8 cellular contexts compared by ENCODE assay signal in the genomic region with DNA sequence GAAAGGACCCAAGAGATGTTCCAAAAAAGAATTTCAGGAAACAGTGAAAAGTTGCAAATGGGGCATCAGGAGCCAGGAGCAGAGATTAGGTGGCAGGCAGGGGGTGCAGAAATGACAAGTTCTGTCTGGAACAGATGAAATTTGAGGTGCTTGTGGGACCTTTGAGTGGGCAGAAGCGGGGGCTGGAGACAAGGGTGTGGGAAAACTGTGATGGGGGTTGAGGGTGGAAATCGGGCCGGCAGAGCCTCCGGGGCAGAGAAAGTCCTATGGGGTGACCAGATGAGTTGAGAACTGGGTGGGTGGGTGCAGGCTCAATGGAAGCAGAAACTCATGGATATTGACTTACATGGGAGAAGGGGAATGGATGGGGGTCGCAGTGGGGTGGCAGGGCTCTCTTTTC. TPM values are rescaled to one million over a fixed set of nuclear protein-coding genes. Genes with fewer than 3 reads are reported as not detected.
A peak's percentile ranks its signal among the peaks of the same experiment; 100 is the strongest.
DNase-seq lines count a peak whose midpoint lies in the region; ATAC-seq and TF ChIP-seq lines count a peak whose summit lies in the region.
"Had no signal": no experiment of that assay in that cellular context is flagged by ENCODE, and none has a peak within 500 bp of the region (broad histone marks: within the 10 kb centered on the region; RNA-seq: fewer than 3 reads in every experiment).

No MANE protein-coding gene starts in this region.

- peak overlapping the region; percentile 77 for H3K4me3 ChIP-seq in left ventricle myocardium inferior

- H2BK120ac ChIP-seq in H9 (ENCODE audit: low read depth, low read length, poor library complexity, severe bottlenecking) = no peak overlapping the region

- peak overlapping the region; percentile 9 to 88; a peak in 4 of 5 replicates for H3K4me3 Mint-ChIP-seq in H9
- H3K4me3 Mint-ChIP-seq in activated B cell treated with CpG ODN at 0.5 μM for 24 hours = peak overlapping the region; percentile 92
- peak overlapping the region; percentile 89 for H3K4me3 Mint-ChIP-seq in stimulated activated memory B cell treated with anti-CD40 and anti-IgM and Interleukin-4, amounts not matched to agents 10 μg/mL and 1 μg/mL and 100 μg/mL, for 72 hours

- H3K18ac ChIP-seq in H9 (ENCODE audit: insufficient read length, low read depth, low read length) = no peak overlapping the region

- H3K4me1 ChIP-seq in H9 (ENCODE audit: insufficient read depth, low read length) = no peaks in the 10 kb centered on the region; the same call in 1 of the 2 replicates
- peaks cover 97% of the 10 kb centered on the region for H3K4me1 ChIP-seq in left ventricle myocardium inferior

- no peak for TF ChIP-seq CTCF in H9 (conservative IDR thresholded peaks at IDR 0.05)
- TF ChIP-seq CTCF in activated B cell treated with CpG ODN at 0.5 μM for 24 hours (IDR thresholded peaks at IDR 0.05) = no peak
- no peak for TF ChIP-seq CTCF in left ventricle myocardium inferior (IDR thresholded peaks at IDR 0.05; ENCODE audit: borderline replicate concordance)

- H3K4me2 ChIP-seq in H9 (ENCODE audit: insufficient read depth, insufficient read length, low read length) = peak overlapping the region; percentile 68

- no peak overlapping the region for H2BK15ac ChIP-seq in H9 (ENCODE audit: low read depth, low read length)

- peaks cover 17% of the 10 kb centered on the region for H3K23me2 ChIP-seq in H9 (ENCODE audit: insufficient read length, low read depth, low read length, poor library complexity, severe bottlenecking)

- H3K4me1 Mint-ChIP-seq in H9 = peaks cover 25 to 28% of the 10 kb centered on the region in 2 experiments
- H3K4me1 Mint-ChIP-seq in activated B cell treated with CpG ODN at 0.5 μM for 24 hours = peaks cover 56% of the 10 kb centered on the region
- H3K4me1 Mint-ChIP-seq in stimulated activated memory B cell treated with anti-CD40 and anti-IgM and Interleukin-4, amounts not matched to agents 10 μg/mL and 1 μg/mL and 100 μg/mL, for 72 hours = peaks cover 66% of the 10 kb centered on the region

- 0 out of 7 replicates have a peak overlapping the region, but pooled peaks of 1 of the 3 experiments have one; percentile 28 for H3K27ac Mint-ChIP-seq in H9
- peak overlapping the region; percentile 95 for H3K27ac Mint-ChIP-seq in activated B cell treated with CpG ODN at 0.5 μM for 24 hours
- peak overlapping the region; percentile 98 for H3K27ac Mint-ChIP-seq in stimulated activated memory B cell treated with anti-CD40 and anti-IgM and Interleukin-4, amounts not matched to agents 10 μg/mL and 1 μg/mL and 100 μg/mL, for 72 hours

- H3K27me3 Mint-ChIP-seq in H9 (ENCODE audit: low read depth) = peaks cover 60% of the 10 kb centered on the region
- no peaks in the 10 kb centered on the region for H3K27me3 Mint-ChIP-seq in activated B cell treated with CpG ODN at 0.5 μM for 24 hours
- no peaks in the 10 kb centered on the region for H3K27me3 Mint-ChIP-seq in stimulated activated memory B cell treated with anti-CD40 and anti-IgM and Interleukin-4, amounts not matched to agents 10 μg/mL and 1 μg/mL and 100 μg/mL, for 72 hours

- H3K23ac ChIP-seq in H9 (ENCODE audit: insufficient read length, low read depth, low read length) = no peak overlapping the region

- H3K36me3 Mint-ChIP-seq in H9 (ENCODE audit: insufficient read depth in 1 of 3, low read depth in 3 of 3) = peaks cover 0 to 13% (median 6%) of the 10 kb centered on the region in 3 experiments; a peak in 5 of 7 replicates
- H3K36me3 Mint-ChIP-seq in activated B cell treated with CpG ODN at 0.5 μM for 24 hours (ENCODE audit: low read depth) = peaks cover 21% of the 10 kb centered on the region
- H3K36me3 Mint-ChIP-seq in stimulated activated memory B cell treated with anti-CD40 and anti-IgM and Interleukin-4, amounts not matched to agents 10 μg/mL and 1 μg/mL and 100 μg/mL, for 72 hours = peaks cover 7% of the 10 kb centered on the region

- no peak for ATAC-seq in activated B cell treated with CpG ODN at 0.5 μM for 24 hours (ENCODE audit: low read depth)
- no peak for ATAC-seq in stimulated activated memory B cell treated with anti-CD40 and anti-IgM and Interleukin-4, amounts not matched to agents 10 μg/mL and 1 μg/mL and 100 μg/mL, for 72 hours
- no peak for ATAC-seq in sciatic nerve
- no peak for ATAC-seq in HG02623 (IDR thresholded peaks at IDR 0.05; ENCODE audit: unreplicated experiment)
- no peak for ATAC-seq in GM18502 (IDR thresholded peaks at IDR 0.05; ENCODE audit: poor library complexity, unreplicated experiment)

- DNase-seq in H9 (no peak), activated B cell treated with CpG ODN at 0.5 μM for 24 hours (no peak), left ventricle myocardium inferior (no peak), sciatic nerve (ENCODE audit: low spot score) (no peak)
- DNase-seq: dermis blood vessel endothelial cell had no signal

- no peak overlapping the region for H3K56ac ChIP-seq in H9 (ENCODE audit: insufficient read length, low read depth, low read length)

- POLR2A ChIA-PET in activated B cell treated with CpG ODN at 0.5 μM for 24 hours (lab: Charles Lee) = interaction anchor here (0.6 to 5.1 kb wide), 4 partner anchors 10 to 48 kb away, joined by 9 to 99 read pairs (median 72); a partner anchor contains a TSS

- H4K8ac ChIP-seq in H9 (replicated peaks; ENCODE audit: insufficient read length, low read depth, low read length) = no peak overlapping the region

- no peak overlapping the region for H2AFZ ChIP-seq in H9 (ENCODE audit: low read length)

- H3K14ac ChIP-seq in H9 (ENCODE audit: insufficient read depth, low read length) = peak overlapping the region; percentile 40; the same call in 1 of the 2 replicates

- H2BK20ac ChIP-seq in H9 (ENCODE audit: low read depth, low read length, poor library complexity, severe bottlenecking) = no peak overlapping the region

- no peaks in the 10 kb centered on the region for H3K79me2 ChIP-seq in H9 (ENCODE audit: insufficient read depth, low read length)

- CTCF ChIA-PET in activated B cell treated with CpG ODN at 0.5 μM for 24 hours (lab: Charles Lee) = interaction anchor here (1.0 to 1.5 kb wide), 3 partner anchors 8 to 22 kb away, joined by 5 read pairs; no protein-coding TSS in a partner anchor

- H2BK5ac ChIP-seq in H9 (ENCODE audit: insufficient read length, low read length) = no peak overlapping the region

- H3K9me3 ChIP-seq in H9 (ENCODE audit: control insufficient read depth, low read depth, low read length) = no peaks in the 10 kb centered on the region
- no peaks in the 10 kb centered on the region for H3K9me3 ChIP-seq in left ventricle myocardium inferior (replicated peaks)

- no peak overlapping the region for H3K27ac ChIP-seq in H9 (ENCODE audit: insufficient read length, low read depth, low read length)
- peak overlapping the region; percentile 99 for H3K27ac ChIP-seq in left ventricle myocardium inferior (replicated peaks)

- H4K20me1 ChIP-seq in H9 (ENCODE audit: control insufficient read depth, insufficient read depth, insufficient read length) = no peaks in the 10 kb centered on the region

- intact Hi-C loops in activated B cell treated with CpG ODN at 0.5 μM for 24 hours (cut with micrococcal nuclease) (loop anchor here (1.0 to 5.0 kb wide), 2 partner anchors 7 to 682 kb away; no protein-coding TSS in a partner anchor), left ventricle myocardium inferior (cut with micrococcal nuclease) (no loop called here), sciatic nerve (cut with DNase I) (no loop called here)

- no peak overlapping the region for H3T11ph ChIP-seq in H9 (ENCODE audit: low read length)

- H3K27me3 ChIP-seq in H9 (ENCODE audit: insufficient read depth, low read length) (peaks cover 7% of the 10 kb centered on the region; the same call in 1 of the 2 replicates), left ventricle myocardium inferior (ENCODE audit: low read depth) (no peaks in the 10 kb centered on the region)

- H2BK12ac ChIP-seq in H9 (ENCODE audit: insufficient read length, low read depth, low read length) = no peak overlapping the region

- no peak overlapping the region for H4K5ac ChIP-seq in H9 (ENCODE audit: insufficient read length, low read depth, low read length)

- WGBS in H9 (ENCODE audit: extremely low coverage, insufficient read length, low lambda C conversion rate) = no CpG with 5 or more reads among the region's 5 CpGs

- H3K79me1 ChIP-seq in H9 (ENCODE audit: insufficient read depth, low read depth, low read length, poor library complexity, severe bottlenecking) = no peaks in the 10 kb centered on the region

- peaks cover 4% of the 10 kb centered on the region for H3K36me3 ChIP-seq in left ventricle myocardium inferior

- H2AK5ac ChIP-seq in H9 (ENCODE audit: insufficient read length, low read length) = no peak overlapping the region

- H3K4ac ChIP-seq in H9 (ENCODE audit: low read depth, low read length) = no peak overlapping the region

- H3K9ac ChIP-seq in H9 (ENCODE audit: extremely low read depth, insufficient read length, low read length) = no peak overlapping the region

- no peaks in the 10 kb centered on the region; a peak in 1 of 5 replicates for H3K9me3 Mint-ChIP-seq in H9
- no peaks in the 10 kb centered on the region for H3K9me3 Mint-ChIP-seq in activated B cell treated with CpG ODN at 0.5 μM for 24 hours
- H3K9me3 Mint-ChIP-seq in stimulated activated memory B cell treated with anti-CD40 and anti-IgM and Interleukin-4, amounts not matched to agents 10 μg/mL and 1 μg/mL and 100 μg/mL, for 72 hours = no peaks in the 10 kb centered on the region

- H4K91ac ChIP-seq in H9 (ENCODE audit: insufficient read length, low read depth, low read length) = no peak overlapping the region

RNA-seq across cellular contexts. Expression of a gene that starts 1.6 kb away (rescaled TPM):
- total RNA-seq in H9 (2021) (25.8 and 27.3 TPM in 2 replicates), activated B cell treated with CpG ODN at 0.5 μM for 24 hours (18.8 and 24.2 TPM in 2 replicates), left ventricle myocardium inferior (55.5 TPM), sciatic nerve (688 TPM)

RNA-seq across cellular contexts. Expression of a gene that starts 20.1 kb away (rescaled TPM):
- 58.3 and 61.1 TPM in 2 replicates for total RNA-seq in H9 (2021)
- 25.6 and 32.5 TPM in 2 replicates for total RNA-seq in activated B cell treated with CpG ODN at 0.5 μM for 24 hours
- 23.8 TPM for total RNA-seq in left ventricle myocardium inferior
- 28.2 TPM for total RNA-seq in sciatic nerve

RNA-seq across cellular contexts. Expression of a gene that starts 29.8 kb away (rescaled TPM):
- total RNA-seq in H9 (2021) (not detected in 2 replicates), activated B cell treated with CpG ODN at 0.5 μM for 24 hours (0.24 TPM in 1 of 2 replicates, not detected in the other), left ventricle myocardium inferior (0.30 TPM), sciatic nerve (12.4 TPM)
- total RNA-seq: dermis blood vessel endothelial cell had no signal

RNA-seq across cellular contexts. Expression of a gene that starts 42.9 kb away (rescaled TPM):
- total RNA-seq in H9 (2021) = 1.1 and 1.2 TPM in 2 replicates
- 47.6 and 52.8 TPM in 2 replicates for total RNA-seq in activated B cell treated with CpG ODN at 0.5 μM for 24 hours
- 20.0 TPM for total RNA-seq in left ventricle myocardium inferior
- total RNA-seq in sciatic nerve = 124 TPM

Comparison
In these comparisons a context has a peak if more than half of its experiments do, and no peak if none do; other contexts are left out.
1. RNA of a gene that starts 1.6 kb away (total RNA-seq): 688 TPM in sciatic nerve (single experiment); 55.5 TPM in left ventricle myocardium inferior (single experiment), 25.8 to 27.3 TPM in H9 and 18.8 to 24.2 TPM in activated B cell treated with CpG ODN at 0.5 μM for 24 hours; every median in the first group is over 10 times any median in the second.
2. RNA of a gene that starts 29.8 kb away (total RNA-seq): 12.4 TPM in sciatic nerve (single experiment); 0.30 TPM in left ventricle myocardium inferior (single experiment), 0.24 TPM in activated B cell treated with CpG ODN at 0.5 μM for 24 hours and not detected in H9; every median in the first group is over 10 times any median in the second.
3. Peak in every context shown above with its lines, with median percentiles within 50 percentile points of each other: H3K4me3 Mint-ChIP-seq.